Comparison of ENCODE assay signal across 1 cellular context in genomic region chr3:42701371-42702065, GRCh38.
TF ChIP-seq lines count a peak whose summit lies in the region.

No MANE protein-coding gene starts in this region.

TF ChIP-seq in K562, 482 proteins besides CTCF, POLR2A, EP300 and RAD21 (continued from another document and continues in another):
- no peak for TF ChIP-seq ZHX1 (conservative IDR thresholded peaks at IDR 0.05; ENCODE audit: low read length)
- no peak for TF ChIP-seq EP400 (IDR thresholded peaks at IDR 0.05)
- TF ChIP-seq TCF7 (IDR thresholded peaks at IDR 0.05; ENCODE audit: borderline replicate concordance): no peak
- TF ChIP-seq MAFF (IDR thresholded peaks at IDR 0.05; ENCODE audit: low read length): no peak
- TF ChIP-seq THRA (IDR thresholded peaks at IDR 0.05): no peak
- TF ChIP-seq MED1 (CRISPR knock-in tag; IDR thresholded peaks at IDR 0.05; ENCODE audit: borderline replicate concordance): no peak
- TF ChIP-seq NUFIP1 (IDR thresholded peaks at IDR 0.05; ENCODE audit: partially characterized antibody): no peak
- TF ChIP-seq ATF1 (CRISPR knock-in tag; IDR thresholded peaks at IDR 0.05): no peak
- no peak for TF ChIP-seq ATF1 (tag; IDR thresholded peaks at IDR 0.05)
- TF ChIP-seq SNAPC5 (CRISPR knock-in tag; IDR thresholded peaks at IDR 0.05): no peak
- TF ChIP-seq ZBTB26 (CRISPR knock-in tag; IDR thresholded peaks at IDR 0.05): no peak; the same call in 1 of the 2 replicates
- no peak for TF ChIP-seq TAF7 (tag; IDR thresholded peaks at IDR 0.05)
- no peak for TF ChIP-seq L3MBTL2 (IDR thresholded peaks at IDR 0.05)
- TF ChIP-seq YY1 (IDR thresholded peaks at IDR 0.05; ENCODE audit: borderline replicate concordance in 1 of 3, control insufficient read depth in 1 of 3, extremely low read depth in 1 of 3, insufficient read depth in 3 of 3, insufficient read length in 1 of 3, insufficient replicate concordance in 2 of 3, low read depth in 1 of 3, low read length in 2 of 3): no peak
- TF ChIP-seq ZNF324 (CRISPR knock-in tag; IDR thresholded peaks at IDR 0.05): no peak
- 0 out of 2 replicates have a peak, but pooled peaks have one; percentile 22 for TF ChIP-seq USF1 (CRISPR knock-in tag; IDR thresholded peaks at IDR 0.05)
- TF ChIP-seq PBX2 (CRISPR knock-in tag; IDR thresholded peaks at IDR 0.05; ENCODE audit: low read depth): no peak
- no peak for TF ChIP-seq PBX2 (tag; conservative IDR thresholded peaks at IDR 0.05; ENCODE audit: low read depth)
- TF ChIP-seq PML (IDR thresholded peaks at IDR 0.05; ENCODE audit: low read length): no peak
- no peak for TF ChIP-seq ZNF316 (IDR thresholded peaks at IDR 0.05)
- no peak for TF ChIP-seq CBX8 (IDR thresholded peaks at IDR 0.05; ENCODE audit: borderline replicate concordance, extremely low read depth, low read depth, low read length, poor library complexity, severe bottlenecking)
- no peak for TF ChIP-seq CBX2 (IDR thresholded peaks at IDR 0.05; ENCODE audit: insufficient read depth, low read length, poor library complexity, severe bottlenecking)
- peak; percentile 70; the same call in 1 of the 2 replicates for TF ChIP-seq E2F1 (CRISPR knock-in tag; IDR thresholded peaks at IDR 0.05)
- no peak for TF ChIP-seq MYBL2 (IDR thresholded peaks at IDR 0.05; ENCODE audit: low read depth)
- TF ChIP-seq MYBL2 (CRISPR knock-in tag; IDR thresholded peaks at IDR 0.05; ENCODE audit: borderline replicate concordance): no peak
- no peak for TF ChIP-seq ZNF146 (CRISPR knock-in tag; IDR thresholded peaks at IDR 0.05; ENCODE audit: unreplicated experiment)
- TF ChIP-seq ZNF717 (CRISPR knock-in tag; IDR thresholded peaks at IDR 0.05): no peak
- no peak for TF ChIP-seq ETS1 (conservative IDR thresholded peaks at IDR 0.05; ENCODE audit: control insufficient read depth, low read depth, low read length)
- TF ChIP-seq CSDE1 (IDR thresholded peaks at IDR 0.05): no peak
- no peak for TF ChIP-seq TGIF2 (CRISPR knock-in tag; IDR thresholded peaks at IDR 0.05)
- peak; percentile 76; the same call in 1 of the 2 replicates for TF ChIP-seq IRF2 (CRISPR knock-in tag; IDR thresholded peaks at IDR 0.05)
- 0 out of 2 replicates have a peak, but pooled peaks have one; percentile 61 for TF ChIP-seq ZBTB49 (CRISPR knock-in tag; IDR thresholded peaks at IDR 0.05; ENCODE audit: borderline replicate concordance)
- no peak for TF ChIP-seq U2AF2 (optimal IDR thresholded peaks at IDR 0.05; ENCODE audit: low read depth, low read length)
- no peak for TF ChIP-seq CXXC5 (CRISPR knock-in tag; IDR thresholded peaks at IDR 0.05)
- no peak for TF ChIP-seq TEAD4 (IDR thresholded peaks at IDR 0.05; ENCODE audit: low read length)
- TF ChIP-seq TEAD4 (CRISPR knock-in tag; IDR thresholded peaks at IDR 0.05; ENCODE audit: borderline replicate concordance): no peak
- no peak for TF ChIP-seq ZNF217 (CRISPR knock-in tag; IDR thresholded peaks at IDR 0.05)
- no peak for TF ChIP-seq ZNF174 (CRISPR knock-in tag; IDR thresholded peaks at IDR 0.05)
- TF ChIP-seq C11orf30 (IDR thresholded peaks at IDR 0.05; ENCODE audit: low read depth): no peak
- 0 out of 2 replicates have a peak, but pooled peaks have one; percentile 3 for TF ChIP-seq JUND (IDR thresholded peaks at IDR 0.05; ENCODE audit: borderline replicate concordance, low read depth, low read length)
- TF ChIP-seq JUND (tag; IDR thresholded peaks at IDR 0.05; ENCODE audit: borderline replicate concordance, low read depth, low read length): no peak
- TF ChIP-seq ZFPM2 (CRISPR knock-in tag; IDR thresholded peaks at IDR 0.05): no peak
- TF ChIP-seq DIDO1 (tag; IDR thresholded peaks at IDR 0.05; ENCODE audit: low read depth): no peak
- TF ChIP-seq GABPA (tag; conservative IDR thresholded peaks at IDR 0.05; ENCODE audit: low read depth): no peak
- no peak for TF ChIP-seq SIX5 (IDR thresholded peaks at IDR 0.05; ENCODE audit: borderline replicate concordance in 1 of 2, insufficient read depth in 1 of 2, low read depth in 1 of 2, low read length in 2 of 2)
- no peak for TF ChIP-seq RBFOX2 (IDR thresholded peaks at IDR 0.05; ENCODE audit: low read depth, low read length)
- no peak for TF ChIP-seq KLF1 (tag; IDR thresholded peaks at IDR 0.05)
- peak; percentile 54; the same call in 1 of the 2 replicates for TF ChIP-seq MYNN (IDR thresholded peaks at IDR 0.05)
- TF ChIP-seq MYNN (CRISPR knock-in tag; IDR thresholded peaks at IDR 0.05): no peak
- no peak for TF ChIP-seq ZNF121 (CRISPR knock-in tag; conservative IDR thresholded peaks at IDR 0.05)
- no peak for TF ChIP-seq MECOM (CRISPR knock-in tag; IDR thresholded peaks at IDR 0.05)
- TF ChIP-seq ZNF23 (CRISPR knock-in tag; IDR thresholded peaks at IDR 0.05): no peak
- no peak for TF ChIP-seq ZNF644 (tag; IDR thresholded peaks at IDR 0.05; ENCODE audit: low read depth)
- TF ChIP-seq ZNF12 (CRISPR knock-in tag; IDR thresholded peaks at IDR 0.05): peak; percentile 43; the same call in 1 of the 2 replicates
- TF ChIP-seq CLOCK (CRISPR knock-in tag; IDR thresholded peaks at IDR 0.05; ENCODE audit: borderline replicate concordance): no peak
- no peak for TF ChIP-seq ZFP1 (CRISPR knock-in tag; IDR thresholded peaks at IDR 0.05)
- TF ChIP-seq PHB (CRISPR knock-in tag; IDR thresholded peaks at IDR 0.05): no peak
- no peak for TF ChIP-seq NCOA6 (IDR thresholded peaks at IDR 0.05)
- no peak for TF ChIP-seq PCBP1 (IDR thresholded peaks at IDR 0.05; ENCODE audit: low read depth, low read length, poor library complexity, severe bottlenecking)
- no peak for TF ChIP-seq GTF2E2 (tag; IDR thresholded peaks at IDR 0.05)
